1 cellular context compared by ENCODE assay signal in genomic region chr9:2017459-2018161, GRCh38.
TF ChIP-seq lines count a peak whose summit lies in the region.

No MANE protein-coding gene starts in this region.

TF ChIP-seq in K562, 482 proteins besides CTCF, POLR2A, EP300 and RAD21 (continued from another document):
- 0 out of 2 replicates have a peak, but pooled peaks have one; percentile 34 for TF ChIP-seq SMAD4 (CRISPR knock-in tag; conservative IDR thresholded peaks at IDR 0.05)
- no peak for TF ChIP-seq CAMTA2 (CRISPR knock-in tag; conservative IDR thresholded peaks at IDR 0.05)
- TF ChIP-seq RBFOX2 (IDR thresholded peaks at IDR 0.05; ENCODE audit: low read depth, low read length): peak; percentile 80
- no peak for TF ChIP-seq MCM3 (IDR thresholded peaks at IDR 0.05)
- peak in 1 of 2 experiments; percentile 61; a peak in 2 of 4 replicates for TF ChIP-seq MAZ (CRISPR knock-in tag; conservative IDR thresholded peaks at IDR 0.05 in 1 of 2, IDR thresholded peaks at IDR 0.05 in 1 of 2)
- TF ChIP-seq EGR1 (conservative IDR thresholded peaks at IDR 0.05): 0 out of 2 replicates have a peak, but pooled peaks have one; percentile 15
- TF ChIP-seq MYNN (IDR thresholded peaks at IDR 0.05): peak; percentile 85; the same call in 1 of the 2 replicates
- TF ChIP-seq MYNN (CRISPR knock-in tag; IDR thresholded peaks at IDR 0.05): no peak
- TF ChIP-seq ZNF408 (CRISPR knock-in tag; IDR thresholded peaks at IDR 0.05; ENCODE audit: low read depth): no peak
- 0 out of 2 replicates have a peak, but pooled peaks have one; percentile 21 for TF ChIP-seq PKNOX1 (IDR thresholded peaks at IDR 0.05)
- no peak for TF ChIP-seq PURB (CRISPR knock-in tag; IDR thresholded peaks at IDR 0.05; ENCODE audit: low read depth)
- TF ChIP-seq ELF1 (tag; IDR thresholded peaks at IDR 0.05): peak; percentile 72
- peak; percentile 20; the same call in 1 of the 2 replicates for TF ChIP-seq EP400 (IDR thresholded peaks at IDR 0.05)
- peak; percentile 46; the same call in 1 of the 2 replicates for TF ChIP-seq PHF8 (IDR thresholded peaks at IDR 0.05; ENCODE audit: borderline replicate concordance, low read length)
- no peak for TF ChIP-seq HCFC1 (IDR thresholded peaks at IDR 0.05; ENCODE audit: low read depth, low read length)
- TF ChIP-seq VEZF1 (CRISPR knock-in tag; IDR thresholded peaks at IDR 0.05): peak; percentile 31; the same call in 1 of the 2 replicates
- peak; percentile 69; the same call in 1 of the 2 replicates for TF ChIP-seq ZC3H4 (CRISPR knock-in tag; IDR thresholded peaks at IDR 0.05; ENCODE audit: borderline replicate concordance)
- TF ChIP-seq ZNF699 (CRISPR knock-in tag; IDR thresholded peaks at IDR 0.05; ENCODE audit: insufficient replicate concordance): no peak
- TF ChIP-seq ZBTB43 (CRISPR knock-in tag; IDR thresholded peaks at IDR 0.05): peak; percentile 70; the same call in 1 of the 2 replicates
- TF ChIP-seq, protein P1, sequence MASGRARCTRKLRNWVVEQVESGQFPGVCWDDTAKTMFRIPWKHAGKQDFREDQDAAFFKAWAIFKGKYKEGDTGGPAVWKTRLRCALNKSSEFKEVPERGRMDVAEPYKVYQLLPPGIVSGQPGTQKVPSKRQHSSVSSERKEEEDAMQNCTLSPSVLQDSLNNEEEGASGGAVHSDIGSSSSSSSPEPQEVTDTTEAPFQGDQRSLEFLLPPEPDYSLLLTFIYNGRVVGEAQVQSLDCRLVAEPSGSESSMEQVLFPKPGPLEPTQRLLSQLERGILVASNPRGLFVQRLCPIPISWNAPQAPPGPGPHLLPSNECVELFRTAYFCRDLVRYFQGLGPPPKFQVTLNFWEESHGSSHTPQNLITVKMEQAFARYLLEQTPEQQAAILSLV (tag; IDR thresholded peaks at IDR 0.05): no peak
- TF ChIP-seq, protein P2, sequence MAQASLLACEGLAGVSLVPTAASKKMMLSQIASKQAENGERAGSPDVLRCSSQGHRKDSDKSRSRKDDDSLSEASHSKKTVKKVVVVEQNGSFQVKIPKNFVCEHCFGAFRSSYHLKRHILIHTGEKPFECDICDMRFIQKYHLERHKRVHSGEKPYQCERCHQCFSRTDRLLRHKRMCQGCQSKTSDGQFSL (CRISPR knock-in tag; IDR thresholded peaks at IDR 0.05): peak; percentile 74; the same call in 1 of the 2 replicates
- TF ChIP-seq, protein P2 (tag; IDR thresholded peaks at IDR 0.05): no peak
- peak; percentile 58 for TF ChIP-seq HMGN3 (IDR thresholded peaks at IDR 0.05; ENCODE audit: borderline replicate concordance, extremely low read depth, insufficient read length, low read depth, low read length)
- peak in 1 of 2 experiments; percentile 66; a peak in 2 of 4 replicates for TF ChIP-seq NRF1 (conservative IDR thresholded peaks at IDR 0.05 in 1 of 2, IDR thresholded peaks at IDR 0.05 in 1 of 2)
- TF ChIP-seq HNRNPLL (IDR thresholded peaks at IDR 0.05; ENCODE audit: low read depth, low read length, poor library complexity, severe bottlenecking): no peak
- TF ChIP-seq CXXC5 (CRISPR knock-in tag; IDR thresholded peaks at IDR 0.05): peak; percentile 48
- TF ChIP-seq POLR2G (IDR thresholded peaks at IDR 0.05; ENCODE audit: low read depth, low read length): peak; percentile 76; the same call in 1 of the 2 replicates
- peak; percentile 29; the same call in 1 of the 2 replicates for TF ChIP-seq MYC (IDR thresholded peaks at IDR 0.05; ENCODE audit: low read depth, low read length)
- no peak for TF ChIP-seq MYC (CRISPR knock-in tag; IDR thresholded peaks at IDR 0.05; ENCODE audit: borderline replicate concordance, low read depth)
- peak; percentile 63 for TF ChIP-seq RBBP5 (IDR thresholded peaks at IDR 0.05; ENCODE audit: borderline replicate concordance, insufficient read depth, low read length, poor library complexity, severe bottlenecking)
- peak in 1 of 2 experiments; percentile 40; a peak in 2 of 4 replicates for TF ChIP-seq MNT (conservative IDR thresholded peaks at IDR 0.05)
- no peak for TF ChIP-seq ATF1 (CRISPR knock-in tag; IDR thresholded peaks at IDR 0.05)
- TF ChIP-seq ATF1 (tag; IDR thresholded peaks at IDR 0.05): peak; percentile 32; the same call in 1 of the 2 replicates
- no peak for TF ChIP-seq TRIM28 (IDR thresholded peaks at IDR 0.05)
- TF ChIP-seq HDAC1 (IDR thresholded peaks at IDR 0.05): peak in 1 of 2 experiments; percentile 64; a peak in 2 of 4 replicates
